In genomic region chr18:57352271-57352701, GRCh38 we compare ENCODE assay signal across 15 cellular contexts. TPM values are rescaled to one million over a fixed set of nuclear protein-coding genes. Genes with fewer than 3 reads are reported as not detected.
A peak's percentile ranks its signal among the peaks of the same experiment; 100 is the strongest.
DNase-seq lines count a peak whose midpoint lies in the region; TF ChIP-seq lines count a peak whose summit lies in the region.
"Had no signal": no experiment of that assay in that cellular context is flagged by ENCODE, and none has a peak within 500 bp of the region (broad histone marks: within the 10 kb centered on the region; RNA-seq: fewer than 3 reads in every experiment).

Gene ST8SIA3 (plus strand): TSS chr18:57352557. CDS start chr18:57352847, 290 bp downstream.

- no peaks in the 10 kb centered on the region for H4K20me1 ChIP-seq in GM23248 (ENCODE audit: insufficient read depth)

- H3K4me3 ChIP-seq in cardiac muscle cell: peak within 1 kb of the TSS; percentile 42
- H3K4me3 ChIP-seq in NT2/D1 (ENCODE audit: insufficient read length, low read depth): peak within 1 kb of the TSS; percentile 49
- H3K4me3 ChIP-seq in iPS-18a (ENCODE audit: low read length): peak within 1 kb of the TSS; percentile 85
- no peak within 1 kb of the TSS for H3K4me3 ChIP-seq in GM23248
- H3K4me3 ChIP-seq: mucosa of descending colon had no signal

- no peak within 1 kb of the TSS for H3K4me2 ChIP-seq in GM23248 (ENCODE audit: unreplicated experiment)

- no peak within 1 kb of the TSS for H3K27ac Mint-ChIP-seq in type B pancreatic cell
- H3K27ac Mint-ChIP-seq: activated naive CD4-positive, alpha-beta T cell treated with anti-CD3 and anti-CD28 coated beads, Interleukin-2, amount 10 ng/mL, durations not matched to agents 7 days and 5 days; stimulated activated memory B cell treated with anti-CD40 and anti-IgM and Interleukin-4, amounts not matched to agents 10 μg/mL and 1 μg/mL and 100 μg/mL, for 72 hours had no signal

- H3F3A ChIP-seq in GM23248 (ENCODE audit: insufficient read depth): no peaks in the 10 kb centered on the region

- no peaks in the 10 kb centered on the region for H3K9me3 ChIP-seq in cardiac muscle cell (ENCODE audit: low read depth)
- H3K9me3 ChIP-seq in NT2/D1 (ENCODE audit: insufficient read depth, low read length): no peaks in the 10 kb centered on the region
- H3K9me3 ChIP-seq in iPS-18a (ENCODE audit: control insufficient read depth, low read depth, low read length): no peaks in the 10 kb centered on the region
- H3K9me3 ChIP-seq in GM23248 (ENCODE audit: low read depth): no peaks in the 10 kb centered on the region
- H3K9me3 ChIP-seq: mucosa of descending colon had no signal

- no peaks in the 10 kb centered on the region for H3K79me2 ChIP-seq in GM23248 (ENCODE audit: insufficient read depth)

- H3K4me1 ChIP-seq in cardiac muscle cell (ENCODE audit: low read depth) (no peaks in the 10 kb centered on the region), NT2/D1 (ENCODE audit: insufficient read depth, insufficient read length) (no peaks in the 10 kb centered on the region), iPS-18a (ENCODE audit: control insufficient read depth, low read depth, low read length) (peaks cover 5% of the 10 kb centered on the region), GM23248 (ENCODE audit: insufficient read depth) (no peaks in the 10 kb centered on the region)

- peaks cover 86% of the 10 kb centered on the region for H3K27me3 Mint-ChIP-seq in type B pancreatic cell

- H3K9me3 Mint-ChIP-seq in type B pancreatic cell: no peaks in the 10 kb centered on the region
- H3K9me3 Mint-ChIP-seq: activated naive CD4-positive, alpha-beta T cell treated with anti-CD3 and anti-CD28 coated beads, Interleukin-2, amount 10 ng/mL, durations not matched to agents 7 days and 5 days had no signal

- no peak within 1 kb of the TSS for H2AFZ ChIP-seq in GM23248

- in situ Hi-C loops in GM23248 (cut with MboI): no loop called here

- peak in 1 of 2 donors; percentile 26 for DNase-seq in cardiac muscle cell (ENCODE audit: low read depth in 1 of 2, low spot score in 1 of 2)
- DNase-seq in cardiac septum (ENCODE audit: low spot score): no peak
- DNase-seq in NT2/D1 (ENCODE audit: low read depth, low spot score): no peak
- no peak for DNase-seq in type B pancreatic cell (ENCODE audit: extremely low spot score, unreplicated experiment)
- DNase-seq in Ammon's horn (ENCODE audit: low spot score): no peak
- no peak for DNase-seq in GM23248
- DNase-seq in HuH-7 (ENCODE audit: low spot score): no peak
- DNase-seq: activated naive CD4-positive, alpha-beta T cell treated with anti-CD3 and anti-CD28 coated beads, Interleukin-2, amount 10 ng/mL, durations not matched to agents 7 days and 5 days; Karpas-422; mucosa of descending colon; SHP77; stimulated activated CD4-positive, alpha-beta T cell treated with anti-CD3 and anti-CD28 coated beads, Interleukin-4, amount 100 ng/mL, for 1 hour had no signal

- H3K36me3 Mint-ChIP-seq in type B pancreatic cell: no peaks in the 10 kb centered on the region
- H3K36me3 Mint-ChIP-seq: activated naive CD4-positive, alpha-beta T cell treated with anti-CD3 and anti-CD28 coated beads, Interleukin-2, amount 10 ng/mL, durations not matched to agents 7 days and 5 days had no signal

- no peak within 1 kb of the TSS for H3K9ac ChIP-seq in NT2/D1 (ENCODE audit: insufficient read length, low read depth)
- peak within 1 kb of the TSS; percentile 31 for H3K9ac ChIP-seq in iPS-18a (ENCODE audit: low read length)
- no peak within 1 kb of the TSS for H3K9ac ChIP-seq in GM23248

- TF ChIP-seq CTCF in cardiac muscle cell (IDR thresholded peaks at IDR 0.05; ENCODE audit: low read depth, low read length) (no peak), type B pancreatic cell (conservative IDR thresholded peaks at IDR 0.05) (no peak)

- peaks cover 55% of the 10 kb centered on the region for H3K27me3 ChIP-seq in cardiac muscle cell
- H3K27me3 ChIP-seq in NT2/D1 (ENCODE audit: insufficient read depth, insufficient read length): peaks cover 35% of the 10 kb centered on the region
- H3K27me3 ChIP-seq in iPS-18a (ENCODE audit: control insufficient read depth, insufficient read depth, low read length): peaks cover 27% of the 10 kb centered on the region
- peaks cover 42% of the 10 kb centered on the region for H3K27me3 ChIP-seq in GM23248 (replicated peaks; ENCODE audit: insufficient read depth)

- H3K36me3 ChIP-seq in cardiac muscle cell: no peaks in the 10 kb centered on the region
- no peaks in the 10 kb centered on the region for H3K36me3 ChIP-seq in NT2/D1 (ENCODE audit: insufficient read depth, insufficient read length, low read length)
- no peaks in the 10 kb centered on the region for H3K36me3 ChIP-seq in iPS-18a (ENCODE audit: control insufficient read depth, low read depth, low read length)
- H3K36me3 ChIP-seq in GM23248 (ENCODE audit: low read depth): no peaks in the 10 kb centered on the region

- H3K4me1 Mint-ChIP-seq in type B pancreatic cell (ENCODE audit: unreplicated experiment): no peaks in the 10 kb centered on the region
- H3K4me1 Mint-ChIP-seq: activated naive CD4-positive, alpha-beta T cell treated with anti-CD3 and anti-CD28 coated beads, Interleukin-2, amount 10 ng/mL, durations not matched to agents 7 days and 5 days; stimulated activated memory B cell treated with anti-CD40 and anti-IgM and Interleukin-4, amounts not matched to agents 10 μg/mL and 1 μg/mL and 100 μg/mL, for 72 hours had no signal

- H3K4me3 Mint-ChIP-seq in type B pancreatic cell: peak within 1 kb of the TSS; percentile 84
- H3K4me3 Mint-ChIP-seq: activated naive CD4-positive, alpha-beta T cell treated with anti-CD3 and anti-CD28 coated beads, Interleukin-2, amount 10 ng/mL, durations not matched to agents 7 days and 5 days; stimulated activated memory B cell treated with anti-CD40 and anti-IgM and Interleukin-4, amounts not matched to agents 10 μg/mL and 1 μg/mL and 100 μg/mL, for 72 hours had no signal

- WGBS in GM23248 (ENCODE audit: low coverage in 1 of 2, low lambda C conversion rate in 2 of 2, missing lambda C conversion rate in 2 of 2), 2 experiments: 10% methylated on average over 16 to 30 of the region's 38 CpGs

- no peaks in the 10 kb centered on the region for H3K9me2 ChIP-seq in GM23248 (ENCODE audit: insufficient read depth)

- intact Hi-C loops in cardiac septum (cut with DNase I): no loop called here

- H3K27ac ChIP-seq in cardiac muscle cell (no peak within 1 kb of the TSS), iPS-18a (ENCODE audit: low read length) (no peak within 1 kb of the TSS), GM23248 (no peak within 1 kb of the TSS)

RNA-seq across cellular contexts. Expression of gene ST8SIA3, which starts in this region (rescaled TPM):
- total RNA-seq in cardiac muscle cell (0.07 TPM in 1 of 2 replicates, not detected in the other), cardiac septum (0.35 TPM), type B pancreatic cell (ENCODE audit: low replicate concordance) (2.6 and 4.2 TPM in 2 replicates)
- polyA plus RNA-seq in cardiac muscle cell (not detected in 2 replicates), GM23248 (2016; fragmentation: Nextera tagmentation; extraction: Ambion mirVana) (not detected in 2 replicates)
- not detected in 2 replicates for total RNA-seq in GM23248 (2014; rRNA removed; shearing (Covaris generic))
- total RNA-seq: fibroblast of lung had no signal
- polyA plus RNA-seq: fibroblast of lung had no signal
